In genomic region chr12:132427177-132427725, GRCh38 we compare ENCODE assay signal across 14 cellular contexts.
DNase-seq lines count a peak whose midpoint lies in the region; ATAC-seq and TF ChIP-seq lines count a peak whose summit lies in the region.
"Had no signal": no experiment of that assay in that cellular context is flagged by ENCODE, and none has a peak within 500 bp of the region (broad histone marks: within the 10 kb centered on the region; RNA-seq: fewer than 3 reads in every experiment).

No MANE protein-coding gene starts in this region.

- TF ChIP-seq CTCF in body of pancreas (IDR thresholded peaks at IDR 0.05) (no peak), neural progenitor cell (IDR thresholded peaks at IDR 0.05) (no peak)

- no peak overlapping the region for H3K4me2 ChIP-seq in neural progenitor cell

- H3K27me3 ChIP-seq in body of pancreas (no peaks in the 10 kb centered on the region), neural progenitor cell (peaks cover 51% of the 10 kb centered on the region)

- no peaks in the 10 kb centered on the region for H3K79me2 ChIP-seq in neural progenitor cell (ENCODE audit: low read depth)

- H3K9ac ChIP-seq in neural progenitor cell, result no peak overlapping the region

- ATAC-seq in body of pancreas, result no peak
- no peak for ATAC-seq in GM21576 (IDR thresholded peaks at IDR 0.05; ENCODE audit: unreplicated experiment)
- ATAC-seq in GM18907 (IDR thresholded peaks at IDR 0.05; ENCODE audit: unreplicated experiment), result no peak
- ATAC-seq: Right ventricle myocardium inferior had no signal

- peaks cover 20% of the 10 kb centered on the region for H3K9me3 Mint-ChIP-seq in neural progenitor cell

- no peak overlapping the region for H3K27ac Mint-ChIP-seq in neural progenitor cell
- H3K27ac Mint-ChIP-seq: T-helper 1 cell treated with Interleukin-12 subunit alpha and Interleukin-12 subunit beta and Interleukin-4 antibody, amounts not matched to agents 30 μg/mL and 1 μg/mL, for 36 hours had no signal

- H2AFZ ChIP-seq in neural progenitor cell (replicated peaks), result no peak overlapping the region

- no peaks in the 10 kb centered on the region for H3K36me3 ChIP-seq in body of pancreas (replicated peaks in 1 of 2; ENCODE audit: insufficient read depth in 1 of 2, low read depth in 2 of 2)
- no peaks in the 10 kb centered on the region for H3K36me3 ChIP-seq in neural progenitor cell

- peak overlapping the region; percentile 30 for H3K4me3 Mint-ChIP-seq in neural progenitor cell
- H3K4me3 Mint-ChIP-seq: T-helper 1 cell treated with Interleukin-12 subunit alpha and Interleukin-12 subunit beta and Interleukin-4 antibody, amounts not matched to agents 30 μg/mL and 1 μg/mL, for 36 hours had no signal

- H3K27me3 Mint-ChIP-seq in neural progenitor cell (ENCODE audit: insufficient read depth, low read depth), result peaks cover 71% of the 10 kb centered on the region

- no peak overlapping the region for H3K4me3 ChIP-seq in body of pancreas
- no peak overlapping the region for H3K4me3 ChIP-seq in neural progenitor cell

- 42 to 53% methylated on average over 3 to 9 of the region's 20 CpGs for WGBS in body of pancreas, 2 donors

- H3K4me1 ChIP-seq in body of pancreas (peaks cover 57% of the 10 kb centered on the region), neural progenitor cell (peaks cover 63% of the 10 kb centered on the region)

- DNase-seq in D341Med (ENCODE audit: low spot score), result peak; percentile 65
- peak; percentile 8 for DNase-seq in NCI-H2029 treated with DMSO at 0.1 percent for 48 hours (lab: John Stamatoyannopoulos, UW)
- peak; percentile 67 to 81 (median 75) for DNase-seq in body of pancreas
- no peak for DNase-seq in neural progenitor cell (ENCODE audit: low spot score)
- no peak for DNase-seq in GF-D8 (lab: John Stamatoyannopoulos, UW)
- DNase-seq: DMS53, MM.1S, NCI-H1105 treated with DMSO at 0.1 percent for 48 hours, NCI-H187 treated with DMSO at 0.1 percent for 48 hours, NCI-H524 treated with DMSO at 0.1 percent for 48 hours had no signal

- peaks cover 2% of the 10 kb centered on the region for H3K36me3 Mint-ChIP-seq in neural progenitor cell

- intact Hi-C loops in body of pancreas (cut with DNase I), result no loop called here

- peaks cover 65% of the 10 kb centered on the region for H3F3A ChIP-seq in neural progenitor cell (ENCODE audit: low read depth)

- H3K4me1 Mint-ChIP-seq in neural progenitor cell, result peaks cover 62% of the 10 kb centered on the region

- TF ChIP-seq POLR2A in body of pancreas (IDR thresholded peaks at IDR 0.05), result no peak

- no peaks in the 10 kb centered on the region for H4K20me1 ChIP-seq in neural progenitor cell (ENCODE audit: low read depth)

- H3K9me3 ChIP-seq in body of pancreas (no peaks in the 10 kb centered on the region), neural progenitor cell (ENCODE audit: low read depth) (no peaks in the 10 kb centered on the region)

- H3K27ac ChIP-seq in body of pancreas, result peak overlapping the region; percentile 90 to 98 (median 96)
- no peak overlapping the region for H3K27ac ChIP-seq in neural progenitor cell

Comparison
In these comparisons a context has a peak if more than half of its experiments do, and no peak if none do; other contexts are left out.
1. DNase-seq: peak in D341Med (single experiment), NCI-H2029 treated with DMSO at 0.1 percent for 48 hours (single experiment) and body of pancreas (4 of 4); none in neural progenitor cell (single experiment) and GF-D8 (single experiment).